Comparison of ENCODE assay signal across 30 cellular contexts in genomic region chr15:22922003-22922402, GRCh38.
"Had no signal": no experiment of that assay in that cellular context is flagged by ENCODE, and none has a peak within 500 bp of the region (broad histone marks: within the 10 kb centered on the region; RNA-seq: fewer than 3 reads in every experiment).

No MANE protein-coding gene starts in this region.

- H3K4me1 Mint-ChIP-seq: activated CD4-positive, alpha-beta T cell treated with anti-CD3 and anti-CD28 coated beads, Interleukin-2, amount 10 ng/mL, durations not matched to agents 24 days and 14 days; activated naive CD4-positive, alpha-beta T cell treated with anti-CD3 and anti-CD28 coated beads, Interleukin-2, amount 50 U/mL, for 24 hours; activated naive CD8-positive, alpha-beta T cell treated with anti-CD3 and anti-CD28 coated beads, Interleukin-2, amount 10 ng/mL, durations not matched to agents 7 days and 5 days had no signal

- H3K27ac Mint-ChIP-seq: activated CD4-positive, alpha-beta T cell treated with anti-CD3 and anti-CD28 coated beads, Interleukin-2, amount 10 ng/mL, durations not matched to agents 24 days and 14 days; activated CD8-positive, alpha-beta T cell treated with anti-CD3 and anti-CD28 coated beads, Interleukin-2, amount 10 ng/mL, durations not matched to agents 7 days and 5 days; activated naive CD4-positive, alpha-beta T cell treated with anti-CD3 and anti-CD28 coated beads, Interleukin-2, amount 50 U/mL, for 24 hours; activated naive CD8-positive, alpha-beta T cell treated with anti-CD3 and anti-CD28 coated beads, Interleukin-2, amount 10 ng/mL, durations not matched to agents 7 days and 5 days; activated T-cell treated with anti-CD3 and anti-CD28 coated beads, Interleukin-2, amount 50 U/mL, for 24 hours; activated T-helper 2 cell treated with anti-CD3 and anti-CD28 coated beads, Interferon-gamma antibody, Interleukin-2, Interleukin-4, amounts not matched to agents 10 μg/mL and 5 μg/mL and 100 μg/mL, durations not matched to agents 14 hours and 24 hours and 36 hours; T-helper 2 cell treated with Interferon-gamma antibody and Interleukin-4, amounts not matched to agents 5 μg/mL and 100 μg/mL, for 36 hours had no signal

- ATAC-seq: activated CD8-positive, alpha-beta T cell treated with anti-CD3 and anti-CD28 coated beads, Interleukin-2, amount 10 ng/mL, durations not matched to agents 7 days and 5 days; body of pancreas had no signal

- H3K4me3 Mint-ChIP-seq: activated CD4-positive, alpha-beta T cell treated with anti-CD3 and anti-CD28 coated beads, Interleukin-2, amount 10 ng/mL, durations not matched to agents 24 days and 14 days; activated CD8-positive, alpha-beta T cell treated with anti-CD3 and anti-CD28 coated beads, Interleukin-2, amount 10 ng/mL, durations not matched to agents 7 days and 5 days; activated naive CD4-positive, alpha-beta T cell treated with anti-CD3 and anti-CD28 coated beads, Interleukin-2, amount 50 U/mL, for 24 hours; activated naive CD8-positive, alpha-beta T cell treated with anti-CD3 and anti-CD28 coated beads, Interleukin-2, amount 10 ng/mL, durations not matched to agents 7 days and 5 days; activated T-cell treated with anti-CD3 and anti-CD28 coated beads, Interleukin-2, amount 50 U/mL, for 24 hours; T-helper 2 cell treated with Interferon-gamma antibody and Interleukin-4, amounts not matched to agents 5 μg/mL and 100 μg/mL, for 36 hours had no signal

- H3K27me3 Mint-ChIP-seq: activated CD4-positive, alpha-beta T cell treated with anti-CD3 and anti-CD28 coated beads, Interleukin-2, amount 10 ng/mL, durations not matched to agents 24 days and 14 days; activated naive CD4-positive, alpha-beta T cell treated with anti-CD3 and anti-CD28 coated beads, Interleukin-2, amount 50 U/mL, for 24 hours; activated naive CD8-positive, alpha-beta T cell treated with anti-CD3 and anti-CD28 coated beads, Interleukin-2, amount 10 ng/mL, durations not matched to agents 7 days and 5 days; activated T-cell treated with anti-CD3 and anti-CD28 coated beads, Interleukin-2, amount 50 U/mL, for 24 hours had no signal

- FAIRE-seq: astrocyte, TTC549 had no signal

- H3K36me3 Mint-ChIP-seq: activated naive CD4-positive, alpha-beta T cell treated with anti-CD3 and anti-CD28 coated beads, Interleukin-2, amount 50 U/mL, for 24 hours; activated naive CD8-positive, alpha-beta T cell treated with anti-CD3 and anti-CD28 coated beads, Interleukin-2, amount 10 ng/mL, durations not matched to agents 7 days and 5 days had no signal

- H2AFZ ChIP-seq: PC-9 had no signal

- H3K27ac ChIP-seq: body of pancreas, breast epithelium, KMS-11, PC-9, SK-N-MC had no signal

- H3K4me2 ChIP-seq: KMS-11, PC-9 had no signal

- H3K27me3 ChIP-seq: body of pancreas, breast epithelium had no signal

- H3K9me3 ChIP-seq: body of pancreas, breast epithelium had no signal

- H3K4me1 ChIP-seq: body of pancreas, breast epithelium had no signal

- H3K4me3 ChIP-seq: body of pancreas, breast epithelium, PC-9, SK-N-MC had no signal

- DNase-seq: activated CD4-positive, alpha-beta T cell treated with anti-CD3 and anti-CD28 coated beads, Interleukin-2, amount 10 ng/mL, durations not matched to agents 24 days and 14 days; activated CD4-positive, alpha-beta T cell treated with anti-CD3 and anti-CD28 coated beads, Interleukin-2, amount 50 U/mL, for 48 hours; activated CD8-positive, alpha-beta T cell treated with anti-CD3 and anti-CD28 coated beads, Interleukin-2, amount 10 ng/mL, durations not matched to agents 7 days and 5 days; activated gamma-delta T cell; activated naive CD4-positive, alpha-beta T cell treated with Interleukin-2 at 50 U/mL for 16 hours; activated naive CD8-positive, alpha-beta T cell treated with anti-CD3 and anti-CD28 coated beads, Interleukin-2, amount 10 ng/mL, durations not matched to agents 7 days and 5 days; activated T-cell treated with anti-CD3 and anti-CD28 coated beads, Interleukin-2, amount 50 U/mL, for 24 hours; body of pancreas; caudate nucleus; NCI-H1092 treated with DMSO at 0.1 percent for 48 hours; NCI-H1417; NCI-H146; NCI-H187; NCI-H2029 treated with DMSO at 0.1 percent for 48 hours; NCI-H2107; NCI-H2171; NCI-H510A; NCI-H526; NCI-H748 treated with DMSO at 0.1 percent for 48 hours; NK-92 treated with Interleukin-12 subunit alpha and Interleukin-12 subunit beta, amount 100 ng/mL, for 24 hours; PC-9; Right ventricle myocardium superior had no signal

- H3K9ac ChIP-seq: KMS-11 had no signal
